7 cellular contexts compared by ENCODE assay signal in the genomic region with DNA sequence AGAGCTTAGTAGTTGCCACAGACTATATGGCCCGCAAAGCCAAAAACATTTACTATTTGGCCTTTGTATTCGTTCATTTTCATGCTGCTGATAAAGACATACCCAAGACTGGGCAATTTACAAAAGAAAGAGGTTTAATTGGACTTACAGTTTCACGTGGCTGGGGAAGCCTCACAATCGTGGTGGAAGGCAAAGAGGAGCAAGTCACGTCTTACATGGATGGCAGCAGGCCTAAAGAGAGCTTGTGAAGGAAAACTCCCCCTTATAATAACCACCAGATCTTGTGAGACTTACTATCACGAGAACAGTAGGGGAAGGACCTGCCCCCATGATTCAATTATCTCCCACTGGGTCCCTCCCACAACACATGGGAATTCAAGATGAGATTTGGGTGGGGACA. TPM values are rescaled to one million over a fixed set of nuclear protein-coding genes. Genes with fewer than 3 reads are reported as not detected.
DNase-seq lines count a peak whose midpoint lies in the region; ATAC-seq, FAIRE-seq and TF ChIP-seq lines count a peak whose summit lies in the region.
"Not testable (repeated sequence)": the region's sequence is repeated elsewhere in the genome, so short reads cannot be mapped to it uniquely, and the experiment has no call there.
"Had no signal": no experiment of that assay in that cellular context is flagged by ENCODE, and none has a peak within 500 bp of the region (broad histone marks: within the 10 kb centered on the region; RNA-seq: fewer than 3 reads in every experiment).

No MANE protein-coding gene starts in this region.

- in situ Hi-C loops in K562 (cut with MboI): not testable (repeated sequence)

- H3K27ac ChIP-seq in 22Rv1: peak overlapping the region; percentile 3; the same call in 1 of the 2 replicates
- H3K27ac ChIP-seq in K562 (ENCODE audit: extremely low read depth, low read depth, low read length): not testable (repeated sequence)

- intact Hi-C loops in K562 (cut with micrococcal nuclease): not testable (repeated sequence)

- peak; percentile 76 for FAIRE-seq in H54 (lab: Jason Lieb, UNC)
- not testable (repeated sequence) for FAIRE-seq in K562 (lab: Jason Lieb, UNC)

- H3K79me2 ChIP-seq in K562 (ENCODE audit: control insufficient read depth, insufficient read depth, low read length): not testable (repeated sequence)

- H3K9me1 ChIP-seq in K562 (ENCODE audit: control insufficient read depth, insufficient read depth, low read length): not testable (repeated sequence)

- H3K4me2 ChIP-seq in K562 (ENCODE audit: insufficient read depth, low read length): not testable (repeated sequence)

- not testable (repeated sequence) for DNase-seq in H54 (ENCODE audit: insufficient read length, low spot score); K562 (ENCODE audit: extremely low read depth in 1 of 4, low spot score in 3 of 4); central memory CD8-positive, alpha-beta T cell (ENCODE audit: low spot score in 2 of 2); memory B cell (ENCODE audit: low spot score in 2 of 2)
- peak; percentile 43 to 63 for DNase-seq in erythroblast (lab: John Stamatoyannopoulos, UW)

- H3K27me3 Mint-ChIP-seq in central memory CD8-positive, alpha-beta T cell; memory B cell: not testable (repeated sequence)

- TF ChIP-seq CTCF in 22Rv1 (IDR thresholded peaks at IDR 0.05); K562 (IDR thresholded peaks at IDR 0.05 in 2 of 3, conservative IDR thresholded peaks at IDR 0.05 in 1 of 3; ENCODE audit: insufficient read depth in 2 of 3, low read depth in 1 of 3, low read length in 3 of 3): not testable (repeated sequence)

- not testable (repeated sequence) for H3K9ac ChIP-seq in K562 (ENCODE audit: insufficient read depth in 1 of 2, low read depth in 2 of 2, low read length in 2 of 2)

- not testable (repeated sequence) for H3K27me3 ChIP-seq in K562 (ENCODE audit: control insufficient read depth in 2 of 2, insufficient read depth in 2 of 2, low read length in 2 of 2)

- not testable (repeated sequence) for H3K9me3 Mint-ChIP-seq in central memory CD8-positive, alpha-beta T cell; memory B cell

- ATAC-seq in K562; central memory CD8-positive, alpha-beta T cell (replicated peaks; ENCODE audit: extremely low read depth, poor library complexity, severe bottlenecking); memory B cell (ENCODE audit: low read depth): not testable (repeated sequence)

- TF ChIP-seq POLR2A in H54 (IDR thresholded peaks at IDR 0.05; ENCODE audit: low read depth, low read length); K562 (conservative IDR thresholded peaks at IDR 0.05); erythroblast (IDR thresholded peaks at IDR 0.05; ENCODE audit: low read length): not testable (repeated sequence)

- H3K4me1 ChIP-seq in K562 (replicated peaks in 1 of 2; ENCODE audit: control insufficient read depth in 2 of 2, insufficient read depth in 2 of 2, low read length in 2 of 2): not testable (repeated sequence)

- POLR2A ChIA-PET in K562 (lab: Yijun Ruan, JAX): interaction anchor here (0.6 kb wide), 1 partner anchor 1939 kb away, joined by 3 read pairs; no protein-coding TSS in a partner anchor

- not testable (repeated sequence) for H2AFZ ChIP-seq in K562 (ENCODE audit: low read depth, low read length)

- peaks cover 46% of the 10 kb centered on the region for H3K36me3 Mint-ChIP-seq in central memory CD8-positive, alpha-beta T cell (ENCODE audit: insufficient read depth)
- H3K36me3 Mint-ChIP-seq in memory B cell: peaks cover 34% of the 10 kb centered on the region

- H3K27ac Mint-ChIP-seq in central memory CD8-positive, alpha-beta T cell (ENCODE audit: low read depth): peak overlapping the region; percentile 33
- peak overlapping the region; percentile 25 for H3K27ac Mint-ChIP-seq in memory B cell

- peaks cover 39% of the 10 kb centered on the region; the same call in 2 of the 3 replicates for H3K36me3 ChIP-seq in K562 (ENCODE audit: control insufficient read depth, insufficient read depth, low read length)

- 72% methylated on average over 6 of the region's 6 CpGs for WGBS in K562 (ENCODE audit: insufficient coverage, low coverage, missing lambda C conversion rate)

- TF ChIP-seq RAD21 in K562 (CRISPR knock-in tag; conservative IDR thresholded peaks at IDR 0.05 in 1 of 2, IDR thresholded peaks at IDR 0.05 in 1 of 2): not testable (repeated sequence)

- not testable (repeated sequence) for H3K4me3 ChIP-seq in K562

- not testable (repeated sequence) for H3K4me3 Mint-ChIP-seq in central memory CD8-positive, alpha-beta T cell; memory B cell

- H3K4me1 Mint-ChIP-seq in central memory CD8-positive, alpha-beta T cell: peaks cover 33% of the 10 kb centered on the region
- H3K4me1 Mint-ChIP-seq in memory B cell: peaks cover 19% of the 10 kb centered on the region

- BruUV-seq in K562 (replicated peaks; lab: Mats Ljungman, UMichigan): not testable (repeated sequence)

- CTCF ChIA-PET in K562 (lab: Yijun Ruan, JAX; ENCODE audit: low intra/inter-chr PET ratio): not testable (repeated sequence)

- H4K20me1 ChIP-seq in K562 (replicated peaks; ENCODE audit: control insufficient read depth, insufficient read depth, low read length): not testable (repeated sequence)

- not testable (repeated sequence) for TF ChIP-seq EP300 in K562 (IDR thresholded peaks at IDR 0.05; ENCODE audit: low read length)

- H3K9me3 ChIP-seq in K562 (replicated peaks; ENCODE audit: control insufficient read depth, insufficient read depth, low read depth, low read length): not testable (repeated sequence)

TF ChIP-seq in K562, 482 proteins besides CTCF, POLR2A, EP300 and RAD21:
- TF ChIP-seq ZNF431 (CRISPR knock-in tag; IDR thresholded peaks at IDR 0.05): peak; percentile 93
TF ChIP-seq in K562: peak in this region for 1; not testable (repeated sequence) for 481.

RNA-seq across cellular contexts. Expression of a gene that starts 16.0 kb away (rescaled TPM):
- total RNA-seq in K562 (2011; cell fraction: chromatin; rRNA removed; ENCODE audit: low replicate concordance): 21.2 and 121 TPM in 2 replicates
- total RNA-seq in K562 (2011; cell fraction: nucleolus; rRNA removed): 6.3 and 12.8 TPM in 2 replicates
- 24.6 and 27.5 TPM in 2 replicates for total RNA-seq in K562 (2011; cell fraction: nucleoplasm; rRNA removed)
- total RNA-seq in K562 (2014; rRNA removed) (16.9 and 18.3 TPM in 2 replicates), K562 (2014; rRNA removed; fragmentation: Illumina TruSeq; extraction: Trizol) (28.9 and 34.2 TPM in 2 replicates), K562 (2015; rRNA removed; fragmentation: Illumina TruSeq; extraction: Trizol) (25.8 and 27.3 TPM in 2 replicates), K562 (2021) (19.0 and 20.5 TPM in 2 replicates)
- polyA plus RNA-seq in K562 (2011; rRNA removed) (25.4 and 28.0 TPM in 2 replicates), K562 (2014; fragmentation: Illumina TruSeq; extraction: Trizol) (22.2 and 24.0 TPM in 2 replicates), K562 (2014; fragmentation: Nextera tagmentation; extraction: Ambion mirVana) (10 to 100 TPM in 1 of 2 experiments, 1 to 10 TPM in 1; 9.2 to 10.5 TPM), K562 (2014; rRNA removed) (16.1 and 19.1 TPM in 2 replicates)
- 9.7 and 12.7 TPM in 2 replicates for polyA plus RNA-seq in K562 (2011; cell fraction: cytosol; rRNA removed)
- polyA plus RNA-seq in K562 (2011; cell fraction: nucleus; rRNA removed): 28.5 and 31.2 TPM in 2 replicates
- polyA plus RNA-seq in K562 (2012): 15.4 and 26.7 TPM in 2 replicates
- 39.5 and 47.9 TPM in 2 replicates for polyA minus RNA-seq in K562 (2011; rRNA and poly(A)+ RNA removed)
- 15.1 and 15.9 TPM in 2 replicates for polyA minus RNA-seq in K562 (2011; cell fraction: cytosol; rRNA and poly(A)+ RNA removed)
- 24.4 and 48.9 TPM in 2 replicates for polyA minus RNA-seq in K562 (2011; cell fraction: nucleus; rRNA and poly(A)+ RNA removed)

RNA-seq across cellular contexts. Expression of a gene that starts 40.7 kb away (rescaled TPM):
- 0.19 and 0.65 TPM in 2 replicates for total RNA-seq in K562 (2011; cell fraction: chromatin; rRNA removed; ENCODE audit: low replicate concordance)
- 0.13 TPM in 1 of 2 replicates, not detected in the other for total RNA-seq in K562 (2011; cell fraction: nucleolus; rRNA removed)
- 0.08 and 0.22 TPM in 2 replicates for total RNA-seq in K562 (2011; cell fraction: nucleoplasm; rRNA removed)
- total RNA-seq in K562 (2014; rRNA removed) (0.41 and 0.86 TPM in 2 replicates), K562 (2014; rRNA removed; fragmentation: Illumina TruSeq; extraction: Trizol) (0.51 and 0.65 TPM in 2 replicates), K562 (2015; rRNA removed; fragmentation: Illumina TruSeq; extraction: Trizol) (0.79 and 0.91 TPM in 2 replicates), K562 (2021) (0.42 and 0.56 TPM in 2 replicates)
- polyA plus RNA-seq in K562 (2011; rRNA removed) (0.50 and 0.62 TPM in 2 replicates), K562 (2014; fragmentation: Illumina TruSeq; extraction: Trizol) (0.32 and 0.34 TPM in 2 replicates), K562 (2014; fragmentation: Nextera tagmentation; extraction: Ambion mirVana) (under 1 TPM; 0.08 to 0.15 TPM), K562 (2014; rRNA removed) (0.27 and 0.81 TPM in 2 replicates)
- polyA plus RNA-seq in K562 (2011; cell fraction: cytosol; rRNA removed): 0.06 and 0.16 TPM in 2 replicates
- polyA plus RNA-seq in K562 (2011; cell fraction: nucleus; rRNA removed): 0.27 and 0.31 TPM in 2 replicates
- polyA plus RNA-seq in K562 (2012): 0.39 and 1.6 TPM in 2 replicates
- 0.56 and 1.4 TPM in 2 replicates for polyA minus RNA-seq in K562 (2011; rRNA and poly(A)+ RNA removed)
- polyA minus RNA-seq in K562 (2011; cell fraction: cytosol; rRNA and poly(A)+ RNA removed): 2.5 TPM in 1 of 2 replicates, not detected in the other
- 0.40 and 1.1 TPM in 2 replicates for polyA minus RNA-seq in K562 (2011; cell fraction: nucleus; rRNA and poly(A)+ RNA removed)
- polyA plus RNA-seq: CD8-positive, alpha-beta memory T cell had no signal
